Comparison of ENCODE assay signal across 14 cellular contexts in genomic region chr2:215681799-215682594, GRCh38.
DNase-seq lines count a peak whose midpoint lies in the region; ATAC-seq and TF ChIP-seq lines count a peak whose summit lies in the region.
"Had no signal": no experiment of that assay in that cellular context is flagged by ENCODE, and none has a peak within 500 bp of the region (broad histone marks: within the 10 kb centered on the region; RNA-seq: fewer than 3 reads in every experiment).

No MANE protein-coding gene starts in this region.

- no peak overlapping the region for H3K27ac ChIP-seq in BLaER1
- no peak overlapping the region for H3K27ac ChIP-seq in ascending aorta
- H3K27ac ChIP-seq: C4-2B, psoas muscle, thoracic aorta had no signal

- H3K4me3 Mint-ChIP-seq in Calu3 (ENCODE audit: low read depth, unreplicated experiment) = no peak overlapping the region

- H3K36me3 ChIP-seq in BLaER1 (no peaks in the 10 kb centered on the region), ascending aorta (no peaks in the 10 kb centered on the region)
- H3K36me3 ChIP-seq: thoracic aorta had no signal

- H3K4me1 ChIP-seq in BLaER1 (peaks cover 21% of the 10 kb centered on the region), ascending aorta (no peaks in the 10 kb centered on the region)
- H3K4me1 ChIP-seq: psoas muscle had no signal

- BruUV-seq in Calu3 (replicated peaks; lab: Mats Ljungman, UMichigan) = TSS peak; percentile 55

- peaks cover 11% of the 10 kb centered on the region for H3K36me3 Mint-ChIP-seq in Calu3 (ENCODE audit: insufficient read depth, unreplicated experiment)

- H3K27ac Mint-ChIP-seq in Calu3 (ENCODE audit: unreplicated experiment) = peak overlapping the region; percentile 94

- H3K27me3 Mint-ChIP-seq in Calu3 (ENCODE audit: unreplicated experiment) = no peaks in the 10 kb centered on the region

- H3K9me3 ChIP-seq in BLaER1 (no peaks in the 10 kb centered on the region), ascending aorta (no peaks in the 10 kb centered on the region)
- H3K9me3 ChIP-seq: psoas muscle, thoracic aorta had no signal

- H4K20me1 ChIP-seq in BLaER1 = no peaks in the 10 kb centered on the region

- DNase-seq in Calu3 (no peak), SIG-M5 treated with dmso at 0.1 percent for 504 hours (lab: John Stamatoyannopoulos, UW; ENCODE audit: unreplicated experiment) (peak; percentile 85), left lobe of liver (ENCODE audit: low spot score) (no peak), GOT3 (lab: John Stamatoyannopoulos, UW) (no peak), hypothalamus (lab: John Stamatoyannopoulos, UW) (no peak), ascending aorta (ENCODE audit: low spot score in 2 of 2) (no peak)
- DNase-seq: activated naive CD4-positive, alpha-beta T cell treated with Interleukin-2 at 50 U/mL for 16 hours; kidney; NCI-H1930; psoas muscle had no signal

- TF ChIP-seq CTCF in Calu3 (IDR thresholded peaks at IDR 0.05; ENCODE audit: unreplicated experiment) (no peak), ascending aorta (IDR thresholded peaks at IDR 0.05) (no peak)

- H3K4me3 ChIP-seq in BLaER1 (no peak overlapping the region), ascending aorta (no peak overlapping the region)
- H3K4me3 ChIP-seq: psoas muscle, thoracic aorta had no signal

- peak overlapping the region; percentile 63 for H3K4me2 ChIP-seq in BLaER1

- intact Hi-C loops in Calu3 (cut with micrococcal nuclease; ENCODE audit: unreplicated experiment) (loop anchor here (2.0 to 5.0 kb wide), 3 partner anchors 149 to 230 kb away; no protein-coding TSS in a partner anchor), ascending aorta (cut with DNase I) (no loop called here)

- H3K27me3 ChIP-seq in BLaER1 = no peaks in the 10 kb centered on the region
- no peaks in the 10 kb centered on the region for H3K27me3 ChIP-seq in ascending aorta

- peaks cover 58% of the 10 kb centered on the region for H3K4me1 Mint-ChIP-seq in Calu3 (ENCODE audit: low read depth, unreplicated experiment)

- peak; percentile 5 for ATAC-seq in left lobe of liver
- no peak for ATAC-seq in HG03280 (IDR thresholded peaks at IDR 0.05; ENCODE audit: unreplicated experiment)

- peaks cover 6% of the 10 kb centered on the region for H3K9me3 Mint-ChIP-seq in Calu3 (ENCODE audit: low read depth, unreplicated experiment)

- CTCF ChIA-PET in Calu3 (lab: Charles Lee) = interaction anchor here (0.5 to 1.2 kb wide), 4 partner anchors 12 to 1009 kb away, joined by 3 to 5 read pairs (median 4); no protein-coding TSS in a partner anchor

- H3K9ac ChIP-seq in BLaER1 = no peak overlapping the region
